ENCODE assay signal across 20 cellular contexts in the genomic region with DNA sequence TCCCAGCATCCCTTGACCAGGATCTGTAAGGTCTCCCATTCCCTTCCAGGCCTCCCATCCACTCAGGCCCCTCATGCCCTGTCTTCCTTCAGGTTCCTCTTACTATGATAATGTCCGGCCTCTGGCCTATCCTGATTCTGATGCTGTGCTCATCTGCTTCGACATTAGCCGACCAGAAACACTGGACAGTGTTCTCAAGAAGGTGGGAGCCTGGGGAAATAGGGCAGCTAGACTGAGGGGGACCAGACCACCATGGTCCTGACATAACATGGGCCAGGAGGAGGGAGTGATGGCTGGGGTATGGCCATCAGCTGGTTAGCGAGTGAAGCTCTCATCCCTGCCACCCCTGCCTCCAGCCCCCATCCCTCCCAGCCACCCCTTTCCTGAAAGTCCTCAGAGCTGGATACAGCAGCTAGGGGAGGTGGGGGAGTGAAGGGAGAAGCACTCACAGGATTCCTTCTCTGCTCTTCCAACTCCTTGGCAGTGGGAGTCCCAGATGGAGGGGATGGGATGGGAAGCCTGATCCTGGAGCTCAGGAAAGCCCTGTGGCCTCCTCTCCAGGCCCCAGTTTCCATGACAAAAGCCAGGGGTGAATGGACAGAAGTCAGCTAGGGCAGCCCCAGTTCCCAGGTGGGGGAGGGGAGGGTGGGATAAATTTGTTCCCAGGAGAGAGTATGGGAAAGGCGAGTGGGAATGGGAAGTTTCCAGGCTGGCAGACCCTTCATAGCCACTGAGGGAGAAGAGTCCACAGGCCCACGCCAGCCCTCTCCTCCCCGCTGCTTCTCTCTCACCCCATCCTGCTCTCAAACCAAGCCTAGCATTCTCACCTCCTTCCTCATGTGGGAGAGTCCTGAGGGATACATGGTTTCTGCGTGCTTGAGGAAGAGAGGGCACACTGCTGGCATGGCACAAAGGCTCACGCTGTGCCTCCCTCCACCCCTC. TPM values are rescaled to one million over a fixed set of nuclear protein-coding genes. Genes with fewer than 3 reads are reported as not detected.
DNase-seq lines count a peak whose midpoint lies in the region; ATAC-seq, FAIRE-seq and TF ChIP-seq lines count a peak whose summit lies in the region.
"Had no signal": no experiment of that assay in that cellular context is flagged by ENCODE, and none has a peak within 500 bp of the region (broad histone marks: within the 10 kb centered on the region; RNA-seq: fewer than 3 reads in every experiment).

No MANE protein-coding gene starts in this region.

- peak overlapping the region; percentile 59 to 77 (median 72) for H3K4me3 Mint-ChIP-seq in CD4-positive, CD25-positive, alpha-beta regulatory T cell
- H3K4me3 Mint-ChIP-seq in T-helper 17 cell = peak overlapping the region; percentile 57
- H3K4me3 Mint-ChIP-seq: activated CD4-positive, alpha-beta memory T cell treated with anti-CD3 and anti-CD28 coated beads, Interleukin-2, amount 10 ng/mL, durations not matched to agents 7 days and 5 days; memory B cell; stimulated activated effector memory CD8-positive, alpha-beta T cell treated with anti-CD3 and anti-CD28 coated beads, Interleukin-12 subunit alpha, Interleukin-12 subunit beta, amount 100 ng/mL, for 72 hours had no signal

- H3K4me1 Mint-ChIP-seq in CD4-positive, CD25-positive, alpha-beta regulatory T cell = peaks cover 0 to 16% (median 8%) of the 10 kb centered on the region in 4 donors
- H3K4me1 Mint-ChIP-seq in T-helper 17 cell = peaks cover 12% of the 10 kb centered on the region

- in situ Hi-C loops in GM13976 (cut with MboI; ENCODE audit: low sequenced_read_pairs, unreplicated experiment) = loop anchor here (25.0 kb wide), 1 partner anchor 285 kb away; no protein-coding TSS in a partner anchor

- H3K36me3 ChIP-seq in CD4-positive, CD25-positive, alpha-beta regulatory T cell (ENCODE audit: control insufficient read depth, insufficient read depth, low read length) = no peaks in the 10 kb centered on the region
- no peaks in the 10 kb centered on the region for H3K36me3 ChIP-seq in kidney (ENCODE audit: control insufficient read depth in 1 of 2, insufficient read depth in 2 of 2, low read length in 2 of 2)
- H3K36me3 ChIP-seq: cardiac muscle cell had no signal

- H3K9me3 Mint-ChIP-seq in CD4-positive, CD25-positive, alpha-beta regulatory T cell = no peaks in the 10 kb centered on the region
- H3K9me3 Mint-ChIP-seq: activated CD4-positive, alpha-beta memory T cell treated with anti-CD3 and anti-CD28 coated beads, Interleukin-2, amount 10 ng/mL, durations not matched to agents 7 days and 5 days; memory B cell; stimulated activated effector memory CD8-positive, alpha-beta T cell treated with anti-CD3 and anti-CD28 coated beads, Interleukin-12 subunit alpha, Interleukin-12 subunit beta, amount 100 ng/mL, for 72 hours had no signal

- H3K27me3 ChIP-seq in CD4-positive, CD25-positive, alpha-beta regulatory T cell (ENCODE audit: control insufficient read depth, insufficient read depth, low read length) = no peaks in the 10 kb centered on the region
- H3K27me3 ChIP-seq: cardiac muscle cell had no signal

- no peaks in the 10 kb centered on the region for H3K36me3 Mint-ChIP-seq in CD4-positive, CD25-positive, alpha-beta regulatory T cell
- no peaks in the 10 kb centered on the region for H3K36me3 Mint-ChIP-seq in T-helper 17 cell (ENCODE audit: low read depth)
- H3K36me3 Mint-ChIP-seq: memory B cell had no signal

- no peak for ATAC-seq in CD4-positive, CD25-positive, alpha-beta regulatory T cell (ENCODE audit: low read depth in 2 of 2)
- no peak for ATAC-seq in T-helper 17 cell
- ATAC-seq: stimulated activated effector memory CD8-positive, alpha-beta T cell treated with anti-CD3 and anti-CD28 coated beads, Interleukin-12 subunit alpha, Interleukin-12 subunit beta, amount 100 ng/mL, for 72 hours had no signal

- no peak overlapping the region for H3K4me3 ChIP-seq in CD4-positive, CD25-positive, alpha-beta regulatory T cell (ENCODE audit: low read depth, low read length)
- H3K4me3 ChIP-seq in kidney (ENCODE audit: low read length in 2 of 2) = no peak overlapping the region
- H3K4me3 ChIP-seq: A549, cardiac muscle cell had no signal

- H3K9me3 ChIP-seq in CD4-positive, CD25-positive, alpha-beta regulatory T cell (ENCODE audit: control insufficient read depth in 2 of 2, low read length in 2 of 2) = no peaks in the 10 kb centered on the region
- H3K9me3 ChIP-seq in T-helper 17 cell (ENCODE audit: control insufficient read depth, low read length, poor library complexity, severe bottlenecking) (no peaks in the 10 kb centered on the region), kidney (ENCODE audit: control insufficient read depth in 1 of 2, low read length in 2 of 2) (no peaks in the 10 kb centered on the region)
- H3K9me3 ChIP-seq: A549, SK-N-SH had no signal

- FAIRE-seq in kidney (lab: Jason Lieb, UNC) = no peak
- FAIRE-seq: A549 had no signal

- H3K27ac ChIP-seq in CD4-positive, CD25-positive, alpha-beta regulatory T cell (ENCODE audit: insufficient read depth, low read length, poor library complexity, severe bottlenecking) = no peak overlapping the region
- H3K27ac ChIP-seq in kidney (ENCODE audit: low read depth in 2 of 2, low read length in 2 of 2) = no peak overlapping the region
- H3K27ac ChIP-seq: A549, cardiac muscle cell had no signal

- TF ChIP-seq CTCF in kidney (IDR thresholded peaks at IDR 0.05; ENCODE audit: borderline replicate concordance, extremely low read depth, insufficient read depth) (no peak), GM13976 (IDR thresholded peaks at IDR 0.05; ENCODE audit: borderline replicate concordance, control extremely low read depth, extremely low read depth, insufficient read depth, missing control alignments) (no peak)

- intact Hi-C loops in kidney (cut with DNase I) = no loop called here

- peaks cover 20% of the 10 kb centered on the region for H3K4me1 ChIP-seq in CD4-positive, CD25-positive, alpha-beta regulatory T cell (ENCODE audit: control insufficient read depth, insufficient read depth, low read length, poor library complexity, severe bottlenecking)
- H3K4me1 ChIP-seq in kidney (ENCODE audit: control insufficient read depth in 1 of 2, insufficient read depth in 1 of 2, low read depth in 1 of 2, low read length in 2 of 2) = no peaks in the 10 kb centered on the region

- no peak overlapping the region for H3K9ac ChIP-seq in kidney (ENCODE audit: low read length in 2 of 2)
- H3K9ac ChIP-seq: SK-N-SH had no signal

- H3K27me3 Mint-ChIP-seq in CD4-positive, CD25-positive, alpha-beta regulatory T cell = no peaks in the 10 kb centered on the region
- H3K27me3 Mint-ChIP-seq in T-helper 17 cell = no peaks in the 10 kb centered on the region
- H3K27me3 Mint-ChIP-seq: memory B cell, progenitor cell of endocrine pancreas had no signal

- H3K27ac Mint-ChIP-seq in CD4-positive, CD25-positive, alpha-beta regulatory T cell = peak overlapping the region in 1 of 3 donors; percentile 65
- H3K27ac Mint-ChIP-seq in T-helper 17 cell = peak overlapping the region; percentile 51
- H3K27ac Mint-ChIP-seq: activated CD4-positive, alpha-beta memory T cell treated with anti-CD3 and anti-CD28 coated beads, Interleukin-2, amount 10 ng/mL, durations not matched to agents 7 days and 5 days; memory B cell; stimulated activated effector memory CD8-positive, alpha-beta T cell treated with anti-CD3 and anti-CD28 coated beads, Interleukin-12 subunit alpha, Interleukin-12 subunit beta, amount 100 ng/mL, for 72 hours had no signal

- no peak for DNase-seq in CD4-positive, CD25-positive, alpha-beta regulatory T cell
- DNase-seq in T-helper 17 cell = no peak
- peak; percentile 56 for DNase-seq in kidney
- DNase-seq in GM13976 (ENCODE audit: low spot score) = no peak
- DNase-seq in stimulated activated CD4-positive, alpha-beta T cell treated with anti-CD3 and anti-CD28 coated beads, Interleukin-1b, Interleukin-23, amount 100 ng/mL, for 48 hours = no peak
- no peak for DNase-seq in glomerular visceral epithelial cell (ENCODE audit: extremely low spot score)
- DNase-seq: activated CD4-positive, alpha-beta memory T cell treated with anti-CD3 and anti-CD28 coated beads, Interleukin-2, amount 10 ng/mL, durations not matched to agents 7 days and 5 days; activated CD4-positive, CD25-positive, alpha-beta regulatory T cell; activated naive CD4-positive, alpha-beta T cell; activated T-cell treated with anti-CD3 and anti-CD28 coated beads for 4 hours; NCI-H1417; NCI-H524; SK-N-SH; T-helper 9 cell had no signal

RNA-seq across cellular contexts. Expression of a gene that starts 2.3 kb away (rescaled TPM):
- not detected for total RNA-seq in CD4-positive, CD25-positive, alpha-beta regulatory T cell
- under 1 TPM in 3 of 4 donors, not detected in 1; 0.05 to 0.18 (median 0.08) TPM for polyA plus RNA-seq in CD4-positive, CD25-positive, alpha-beta regulatory T cell
- 1 to 10 TPM in 1 of 2 donors, under 1 TPM in 1; 0.12 to 1.1 TPM for total RNA-seq in T-helper 17 cell
- 0.63 TPM for total RNA-seq in kidney
- 2.3 TPM for polyA plus RNA-seq in kidney (ENCODE audit: insufficient read depth, low read depth, low replicate concordance)
- total RNA-seq: activated CD4-positive, alpha-beta memory T cell treated with anti-CD3 and anti-CD28 coated beads, Interleukin-2, amount 10 ng/mL, durations not matched to agents 7 days and 5 days; RPMI7951 had no signal

RNA-seq across cellular contexts. Expression of a gene that starts 5.2 kb away (rescaled TPM):
- 21.9 TPM for total RNA-seq in CD4-positive, CD25-positive, alpha-beta regulatory T cell
- 10 to 100 TPM; 40.6 to 51.4 (median 49.1) TPM for polyA plus RNA-seq in CD4-positive, CD25-positive, alpha-beta regulatory T cell
- total RNA-seq in T-helper 17 cell (10 to 100 TPM; 26.0 to 29.3 TPM), kidney (133 TPM)
- polyA plus RNA-seq in kidney (ENCODE audit: insufficient read depth, low read depth, low replicate concordance) = 119 TPM

RNA-seq across cellular contexts. Expression of a gene that starts 20.8 kb away (rescaled TPM):
- 38.3 TPM for total RNA-seq in CD4-positive, CD25-positive, alpha-beta regulatory T cell
- polyA plus RNA-seq in CD4-positive, CD25-positive, alpha-beta regulatory T cell = 10 to 100 TPM; 62.9 to 87.6 (median 71.8) TPM
- total RNA-seq in T-helper 17 cell = 10 to 100 TPM; 23.1 to 23.8 TPM
- total RNA-seq in kidney = 41.4 TPM
- 58.6 TPM for polyA plus RNA-seq in kidney (ENCODE audit: insufficient read depth, low read depth, low replicate concordance)

RNA-seq across cellular contexts. Expression of a gene that starts 29.1 kb away (rescaled TPM):
- 881 TPM for total RNA-seq in CD4-positive, CD25-positive, alpha-beta regulatory T cell
- polyA plus RNA-seq in CD4-positive, CD25-positive, alpha-beta regulatory T cell = 1,000 to 10,000 TPM; 1,558 to 2,241 (median 2,024) TPM
- total RNA-seq in T-helper 17 cell (1,000 to 10,000 TPM; 1,342 to 1,395 TPM), kidney (759 TPM)
- 1,823 TPM for polyA plus RNA-seq in kidney (ENCODE audit: insufficient read depth, low read depth, low replicate concordance)

RNA-seq across cellular contexts. Expression of a gene that starts 47.0 kb away (rescaled TPM):
- total RNA-seq in CD4-positive, CD25-positive, alpha-beta regulatory T cell = 14.9 TPM
- 10 to 100 TPM; 10.6 to 15.2 (median 13.2) TPM for polyA plus RNA-seq in CD4-positive, CD25-positive, alpha-beta regulatory T cell
- total RNA-seq in T-helper 17 cell (10 to 100 TPM; 15.6 to 16.6 TPM), kidney (19.5 TPM)
- polyA plus RNA-seq in kidney (ENCODE audit: insufficient read depth, low read depth, low replicate concordance) = 10.1 TPM
